In genomic region chr6:106458021-106458986, GRCh38 we compare ENCODE assay signal across 14 cellular contexts.
DNase-seq lines count a peak whose midpoint lies in the region; ATAC-seq, FAIRE-seq and TF ChIP-seq lines count a peak whose summit lies in the region.
"Had no signal": no experiment of that assay in that cellular context is flagged by ENCODE, and none has a peak within 500 bp of the region (broad histone marks: within the 10 kb centered on the region; RNA-seq: fewer than 3 reads in every experiment).

No MANE protein-coding gene starts in this region.

- no peaks in the 10 kb centered on the region for H3K36me3 Mint-ChIP-seq in osteocyte (ENCODE audit: unreplicated experiment)
- H3K36me3 Mint-ChIP-seq: CD4-positive, CD25-positive, alpha-beta regulatory T cell had no signal

- no peaks in the 10 kb centered on the region for H3F3A ChIP-seq in SK-N-SH (replicated peaks; ENCODE audit: insufficient read depth)

- H3K4me1 Mint-ChIP-seq in osteocyte (ENCODE audit: unreplicated experiment), result no peaks in the 10 kb centered on the region
- H3K4me1 Mint-ChIP-seq: CD4-positive, CD25-positive, alpha-beta regulatory T cell had no signal

- no peaks in the 10 kb centered on the region for H4K20me1 ChIP-seq in HepG2 (ENCODE audit: insufficient read depth, low read length)
- no peaks in the 10 kb centered on the region for H4K20me1 ChIP-seq in SK-N-SH (ENCODE audit: insufficient read depth)
- H4K20me1 ChIP-seq: BLaER1 treated with 17β-estradiol and CSF1 and Interleukin-3, amounts not matched to agents 10 nM and 100 nM had no signal

- no peak for TF ChIP-seq CTCF in HepG2 (CRISPR knock-in tag; IDR thresholded peaks at IDR 0.05)
- no peak for TF ChIP-seq CTCF in right lobe of liver (IDR thresholded peaks at IDR 0.05)
- no peak for TF ChIP-seq CTCF in SK-N-SH (IDR thresholded peaks at IDR 0.05)
- no peak for TF ChIP-seq CTCF in GM20000 (IDR thresholded peaks at IDR 0.05; ENCODE audit: extremely low read depth, missing control alignments)
- TF ChIP-seq CTCF in osteocyte (IDR thresholded peaks at IDR 0.05), result no peak

- ATAC-seq in HepG2, result no peak
- ATAC-seq in right lobe of liver, result no peak
- peak; percentile 92 for ATAC-seq in left colon
- no peak for ATAC-seq in HG03565 (IDR thresholded peaks at IDR 0.05; ENCODE audit: unreplicated experiment)

- WGBS in HepG2 (ENCODE audit: low lambda C conversion rate), result 63% methylated on average over 7 of the region's 7 CpGs
- 63% methylated on average over 7 of the region's 7 CpGs for WGBS in right lobe of liver (ENCODE audit: insufficient coverage, low coverage, low lambda C conversion rate, missing lambda C conversion rate)
- 60% methylated on average over 7 of the region's 7 CpGs for WGBS in SK-N-SH (ENCODE audit: low lambda C conversion rate)

- H3K27ac Mint-ChIP-seq in osteocyte (ENCODE audit: unreplicated experiment), result no peak overlapping the region
- H3K27ac Mint-ChIP-seq: CD4-positive, CD25-positive, alpha-beta regulatory T cell; H9 had no signal

- H3K4me1 ChIP-seq in HepG2 (ENCODE audit: insufficient read depth, low read length), result peaks cover 44% of the 10 kb centered on the region
- no peaks in the 10 kb centered on the region for H3K4me1 ChIP-seq in right lobe of liver
- peaks cover 5 to 19% of the 10 kb centered on the region in 2 donors for H3K4me1 ChIP-seq in duodenal mucosa (ENCODE audit: control insufficient read depth in 1 of 2, insufficient read depth in 2 of 2, low read length in 2 of 2)
- no peaks in the 10 kb centered on the region for H3K4me1 ChIP-seq in SK-N-SH (ENCODE audit: control insufficient read depth in 1 of 2, insufficient read depth in 2 of 2, low read depth in 1 of 2, low read length in 1 of 2)

- POLR2A ChIA-PET in HepG2 (lab: Yijun Ruan, JAX) (no interaction called here), SK-N-SH (lab: Yijun Ruan, JAX) (no interaction called here)

- H3K4me2 ChIP-seq in HepG2 (ENCODE audit: low read depth, low read length), result no peak overlapping the region
- no peak overlapping the region for H3K4me2 ChIP-seq in SK-N-SH
- H3K4me2 ChIP-seq: BLaER1 treated with 17β-estradiol and CSF1 and Interleukin-3, amounts not matched to agents 10 nM and 100 nM had no signal

- H3K9ac ChIP-seq in HepG2 (ENCODE audit: insufficient read depth, low read depth, low read length) (no peak overlapping the region), duodenal mucosa (ENCODE audit: low read depth in 1 of 2, low read length in 2 of 2) (no peak overlapping the region), SK-N-SH (no peak overlapping the region)
- H3K9ac ChIP-seq: BLaER1 treated with 17β-estradiol and CSF1 and Interleukin-3, amounts not matched to agents 10 nM and 100 nM; GM23248 had no signal

- H3K9me3 ChIP-seq in HepG2 (ENCODE audit: low read length) (no peaks in the 10 kb centered on the region), right lobe of liver (no peaks in the 10 kb centered on the region), duodenal mucosa (ENCODE audit: control insufficient read depth in 1 of 2, low read length in 2 of 2) (no peaks in the 10 kb centered on the region), SK-N-SH (no peaks in the 10 kb centered on the region)
- H3K9me3 ChIP-seq: BLaER1 treated with 17β-estradiol and CSF1 and Interleukin-3, amounts not matched to agents 10 nM and 100 nM had no signal

- TF ChIP-seq POLR2A in HepG2 (IDR thresholded peaks at IDR 0.05; ENCODE audit: insufficient read depth in 1 of 2, low read depth in 2 of 2, low read length in 2 of 2) (no peak), right lobe of liver (IDR thresholded peaks at IDR 0.05) (no peak)

- no peak overlapping the region for H3K4me3 Mint-ChIP-seq in osteocyte (ENCODE audit: unreplicated experiment)
- H3K4me3 Mint-ChIP-seq: CD4-positive, CD25-positive, alpha-beta regulatory T cell; H9 had no signal

- no peaks in the 10 kb centered on the region for H3K9me2 ChIP-seq in SK-N-SH

- TF ChIP-seq EP300 in HepG2 (IDR thresholded peaks at IDR 0.05; ENCODE audit: low read depth in 2 of 2, low read length in 2 of 2), result no peak
- no peak for TF ChIP-seq EP300 in HepG2 (CRISPR knock-in tag; IDR thresholded peaks at IDR 0.05; ENCODE audit: borderline replicate concordance)
- no peak for TF ChIP-seq EP300 in SK-N-SH (IDR thresholded peaks at IDR 0.05; ENCODE audit: borderline replicate concordance in 1 of 2, low read depth in 1 of 2, low read length in 1 of 2)

- no peaks in the 10 kb centered on the region for H3K79me2 ChIP-seq in HepG2 (ENCODE audit: insufficient read depth, low read length)
- H3K79me2 ChIP-seq in SK-N-SH (ENCODE audit: insufficient read depth), result no peaks in the 10 kb centered on the region

- no peak overlapping the region for H3K4me3 ChIP-seq in HepG2 (replicated peaks in 1 of 3; ENCODE audit: insufficient read depth in 1 of 3, low read depth in 2 of 3, low read length in 3 of 3)
- H3K4me3 ChIP-seq in right lobe of liver, result no peak overlapping the region
- peak overlapping the region; percentile 32 to 42 for H3K4me3 ChIP-seq in duodenal mucosa (ENCODE audit: low read depth in 1 of 2, low read length in 2 of 2)
- no peak overlapping the region for H3K4me3 ChIP-seq in SK-N-SH (ENCODE audit: low read depth in 2 of 2, low read length in 1 of 2)
- H3K4me3 ChIP-seq: BLaER1 treated with 17β-estradiol and CSF1 and Interleukin-3, amounts not matched to agents 10 nM and 100 nM; GM23248 had no signal

- peak overlapping the region; percentile 19 for H2AFZ ChIP-seq in HepG2 (ENCODE audit: low read length)
- H2AFZ ChIP-seq in SK-N-SH (ENCODE audit: low read depth), result no peak overlapping the region; the same call in 1 of the 2 replicates
- H2AFZ ChIP-seq: GM23248 had no signal

- H3K27me3 Mint-ChIP-seq in osteocyte (ENCODE audit: unreplicated experiment), result peaks cover 64% of the 10 kb centered on the region

- H3K36me3 ChIP-seq in HepG2 (replicated peaks in 1 of 2; ENCODE audit: control insufficient read depth in 1 of 2, insufficient read depth in 2 of 2, low read length in 2 of 2), result no peaks in the 10 kb centered on the region
- H3K36me3 ChIP-seq in right lobe of liver, result no peaks in the 10 kb centered on the region
- no peaks in the 10 kb centered on the region for H3K36me3 ChIP-seq in duodenal mucosa (ENCODE audit: control insufficient read depth in 1 of 2, insufficient read depth in 2 of 2, low read length in 2 of 2)
- H3K36me3 ChIP-seq in SK-N-SH (replicated peaks in 1 of 2; ENCODE audit: control insufficient read depth in 1 of 2, insufficient read depth in 2 of 2, low read length in 1 of 2), result no peaks in the 10 kb centered on the region
- H3K36me3 ChIP-seq: BLaER1 treated with 17β-estradiol and CSF1 and Interleukin-3, amounts not matched to agents 10 nM and 100 nM had no signal

- intact Hi-C loops in HepG2 (cut with micrococcal nuclease; ENCODE audit: unreplicated experiment), result no loop called here
- intact Hi-C loops in right lobe of liver (cut with DNase I), result no loop called here
- intact Hi-C loops in left colon (cut with DNase I, micrococcal nuclease), result no loop called here

- H3K27me3 ChIP-seq in HepG2 (ENCODE audit: control insufficient read depth in 1 of 2, insufficient read depth in 2 of 2, low read length in 2 of 2) (no peaks in the 10 kb centered on the region), right lobe of liver (no peaks in the 10 kb centered on the region), duodenal mucosa (ENCODE audit: control insufficient read depth in 1 of 2, insufficient read depth in 2 of 2, low read length in 2 of 2) (no peaks in the 10 kb centered on the region), SK-N-SH (ENCODE audit: insufficient read depth) (no peaks in the 10 kb centered on the region)
- H3K27me3 ChIP-seq: BLaER1 treated with 17β-estradiol and CSF1 and Interleukin-3, amounts not matched to agents 10 nM and 100 nM had no signal

- TF ChIP-seq RAD21 in HepG2 (CRISPR knock-in tag; IDR thresholded peaks at IDR 0.05) (no peak), SK-N-SH (IDR thresholded peaks at IDR 0.05; ENCODE audit: low read length) (no peak)

- no TSS peak for BruUV-seq in HepG2 (replicated peaks; lab: Mats Ljungman, UMichigan)

- no peak overlapping the region for H3K27ac ChIP-seq in HepG2 (ENCODE audit: extremely low read length, insufficient read depth, low read length)
- H3K27ac ChIP-seq in right lobe of liver, result no peak overlapping the region
- peak overlapping the region; percentile 30 for H3K27ac ChIP-seq in duodenal mucosa (ENCODE audit: low read depth, low read length)
- no peak overlapping the region for H3K27ac ChIP-seq in SK-N-SH (ENCODE audit: low read depth in 2 of 2, low read length in 1 of 2)
- H3K27ac ChIP-seq: BLaER1 treated with 17β-estradiol and CSF1 and Interleukin-3, amounts not matched to agents 10 nM and 100 nM; GM23248 had no signal

- CTCF ChIA-PET in HepG2 (lab: Yijun Ruan, JAX; ENCODE audit: low intra/inter-chr PET ratio, low total read pairs), result no interaction called here
- CTCF ChIA-PET in SK-N-SH (lab: Yijun Ruan, JAX), result interaction anchor here (1.3 to 2.6 kb wide), 5 partner anchors 13 to 539 kb away, joined by 4 to 10 read pairs (median 6); no protein-coding TSS in a partner anchor

- no peaks in the 10 kb centered on the region for H3K9me3 Mint-ChIP-seq in osteocyte (ENCODE audit: unreplicated experiment)
- H3K9me3 Mint-ChIP-seq: H9 had no signal

- in situ Hi-C loops in HepG2 (cut with HindIII; ENCODE audit: extremely low pct_ligation_motif_present, low pct_unique_long_range_greater_than_20kb), result no loop called here

- no peak for FAIRE-seq in HepG2 (lab: Jason Lieb, UNC)

- no peak for DNase-seq in HepG2 (ENCODE audit: low spot score)
- no peak for DNase-seq in right lobe of liver
- no peak for DNase-seq in left colon
- DNase-seq in SK-N-SH, result no peak
- no peak for DNase-seq in GM20000 (ENCODE audit: low spot score)
- DNase-seq in osteocyte (ENCODE audit: extremely low spot score, unreplicated experiment), result no peak
- DNase-seq: ACHN; CD4-positive, CD25-positive, alpha-beta regulatory T cell; DMS53; GM23248; H9 had no signal

TF ChIP-seq in HepG2, 621 proteins besides CTCF, POLR2A, EP300 and RAD21 (continues in another document):
- TF ChIP-seq IRF2 (CRISPR knock-in tag; IDR thresholded peaks at IDR 0.05) (no peak), IRF1 (CRISPR knock-in tag; IDR thresholded peaks at IDR 0.05; ENCODE audit: low read depth) (no peak)

TF ChIP-seq in SK-N-SH, 30 proteins besides CTCF, POLR2A, EP300 and RAD21:
- no peak for TF ChIP-seq TEAD4 (IDR thresholded peaks at IDR 0.05; ENCODE audit: borderline replicate concordance, insufficient read depth)
- no peak for TF ChIP-seq MXI1 (IDR thresholded peaks at IDR 0.05; ENCODE audit: low read depth, low read length)
- no peak for TF ChIP-seq RCOR1 (IDR thresholded peaks at IDR 0.05; ENCODE audit: low read length)

Comparison
In these comparisons a context has a peak if more than half of its experiments do, and no peak if none do; other contexts are left out.
1. H3K4me3 ChIP-seq: peak in duodenal mucosa (2 of 2); none in HepG2 (0 of 3), right lobe of liver (0 of 3) and SK-N-SH (0 of 2).